Comparison of ENCODE assay signal across 8 cellular contexts in genomic region chr20:34713944-34714515, GRCh38. TPM values are rescaled to one million over a fixed set of nuclear protein-coding genes. Genes with fewer than 3 reads are reported as not detected.
DNase-seq lines count a peak whose midpoint lies in the region; ATAC-seq, FAIRE-seq and TF ChIP-seq lines count a peak whose summit lies in the region.
"Not testable (repeated sequence)": the region's sequence is repeated elsewhere in the genome, so short reads cannot be mapped to it uniquely, and the experiment has no call there.

No MANE protein-coding gene starts in this region.

- H3K9ac ChIP-seq in HCT116 (ENCODE audit: low read length), result peak overlapping the region; percentile 12; the same call in 1 of the 2 replicates
- H3K9ac ChIP-seq in astrocyte (ENCODE audit: low read length); mesenchymal stem cell (ENCODE audit: low read length): not testable (repeated sequence)

- not testable (repeated sequence) for H3K4ac ChIP-seq in mesenchymal stem cell (ENCODE audit: low read depth in 1 of 2, low read length in 2 of 2)

- H3K27ac Mint-ChIP-seq in astrocyte (ENCODE audit: unreplicated experiment), result peak overlapping the region; percentile 77
- H3K27ac Mint-ChIP-seq in effector memory CD8-positive, alpha-beta T cell, result peak overlapping the region; percentile 21 to 32

- not testable (repeated sequence) for H3K79me2 ChIP-seq in HCT116 (ENCODE audit: insufficient read depth, low read length); astrocyte (ENCODE audit: insufficient read depth, low read length)

- not testable (repeated sequence) for H3K9me2 ChIP-seq in HCT116 (ENCODE audit: insufficient read depth)

- not testable (repeated sequence) for H3K79me1 ChIP-seq in mesenchymal stem cell (replicated peaks; ENCODE audit: low read length, poor library complexity, severe bottlenecking)

- not testable (repeated sequence) for H3K9me3 Mint-ChIP-seq in astrocyte (ENCODE audit: unreplicated experiment); effector memory CD8-positive, alpha-beta T cell

- not testable (repeated sequence) for ATAC-seq in A549; HCT116; effector memory CD8-positive, alpha-beta T cell (replicated peaks); heart right ventricle; gastrocnemius medialis

- H3K4me2 ChIP-seq in A549, result peak overlapping the region; percentile 14; the same call in 1 of the 3 replicates
- peak overlapping the region; percentile 37 for H3K4me2 ChIP-seq in HCT116 (ENCODE audit: low read length)
- peak overlapping the region; percentile 48 for H3K4me2 ChIP-seq in astrocyte (ENCODE audit: low read length)
- not testable (repeated sequence) for H3K4me2 ChIP-seq in mesenchymal stem cell (ENCODE audit: low read length, poor library complexity, severe bottlenecking)

- not testable (repeated sequence) for H2AFZ ChIP-seq in HCT116 (ENCODE audit: low read depth, low read length, poor library complexity, severe bottlenecking); astrocyte (ENCODE audit: low read depth, low read length); mesenchymal stem cell (ENCODE audit: low read depth, low read length)

- H4K20me1 ChIP-seq in HCT116 (ENCODE audit: insufficient read depth), result not testable (repeated sequence)
- H4K20me1 ChIP-seq in astrocyte (ENCODE audit: insufficient read depth, low read length), result peaks cover 41% of the 10 kb centered on the region

- H3K4me1 ChIP-seq in A549 (peaks cover 30% of the 10 kb centered on the region), HCT116 (ENCODE audit: control insufficient read depth in 1 of 2, insufficient read depth in 2 of 2, low read length in 2 of 2) (peaks cover 11 to 44% of the 10 kb centered on the region in 2 experiments), SJCRH30 (peaks cover 20% of the 10 kb centered on the region), astrocyte (ENCODE audit: insufficient read depth, low read length) (peaks cover 25% of the 10 kb centered on the region), heart right ventricle (peaks cover 0 to 47% (median 30%) of the 10 kb centered on the region in 9 donors), mesenchymal stem cell (ENCODE audit: control insufficient read depth, insufficient read depth, low read depth, low read length) (peaks cover 22% of the 10 kb centered on the region), gastrocnemius medialis (peaks cover 10 to 20% of the 10 kb centered on the region in 2 donors)

- TF ChIP-seq EP300 in A549 (IDR thresholded peaks at IDR 0.05), result not testable (repeated sequence)

- H3K4me3 Mint-ChIP-seq in astrocyte (ENCODE audit: unreplicated experiment); effector memory CD8-positive, alpha-beta T cell: not testable (repeated sequence)

- RAD21 ChIA-PET in HCT116 (lab: Charles Lee; ENCODE audit: low non-redundant PET in 1 of 2, low total read pairs in 2 of 2, uncharacterized antibody in 2 of 2, unreplicated experiment in 2 of 2), result not testable (repeated sequence)

- H2BK120ac ChIP-seq in mesenchymal stem cell (ENCODE audit: low read depth, low read length), result not testable (repeated sequence)

- TF ChIP-seq CTCF in A549 (IDR thresholded peaks at IDR 0.05); HCT116 (IDR thresholded peaks at IDR 0.05 in 2 of 3, conservative IDR thresholded peaks at IDR 0.05 in 1 of 3; ENCODE audit: borderline replicate concordance in 1 of 3, insufficient read depth in 1 of 3, low read depth in 2 of 3, low read length in 2 of 3); astrocyte (IDR thresholded peaks at IDR 0.05; ENCODE audit: insufficient read depth, low read depth, low read length); heart right ventricle (IDR thresholded peaks at IDR 0.05); gastrocnemius medialis (IDR thresholded peaks at IDR 0.05 in 4 of 5, conservative IDR thresholded peaks at IDR 0.05 in 1 of 5): not testable (repeated sequence)

- CTCF ChIA-PET in A549 (lab: Yijun Ruan, JAX), result interaction anchor here (0.5 to 2.0 kb wide), 5 partner anchors 9 to 401 kb away, joined by 3 to 13 read pairs (median 5); no protein-coding TSS in a partner anchor
- CTCF ChIA-PET in HCT116 (lab: Charles Lee), result interaction anchor here (1.4 kb wide), 1 partner anchor 56 kb away, joined by 4 read pairs; no protein-coding TSS in a partner anchor

- peak overlapping the region; percentile 7 for H4K91ac ChIP-seq in mesenchymal stem cell (ENCODE audit: low read length)

- BruUV-seq in HCT116 (replicated peaks; lab: Mats Ljungman, UMichigan), result not testable (repeated sequence)

- H3K9me3 ChIP-seq in A549; HCT116 (ENCODE audit: control insufficient read depth in 1 of 2, insufficient read depth in 1 of 2, low read depth in 1 of 2, low read length in 2 of 2); SJCRH30 (replicated peaks); astrocyte (ENCODE audit: insufficient read depth, low read depth, low read length); heart right ventricle; mesenchymal stem cell (ENCODE audit: control insufficient read depth, low read length); gastrocnemius medialis: not testable (repeated sequence)

- not testable (repeated sequence) for H3K27me3 Mint-ChIP-seq in astrocyte (ENCODE audit: low read depth, unreplicated experiment); effector memory CD8-positive, alpha-beta T cell

- H3K36me3 Mint-ChIP-seq in astrocyte (ENCODE audit: low read depth, unreplicated experiment), result not testable (repeated sequence)
- H3K36me3 Mint-ChIP-seq in effector memory CD8-positive, alpha-beta T cell (ENCODE audit: insufficient read depth), result peaks cover 83% of the 10 kb centered on the region

- intact Hi-C loops in HCT116 (cut with micrococcal nuclease); heart right ventricle (cut with DNase I); gastrocnemius medialis (cut with DNase I; ENCODE audit: low total_unique reads): not testable (repeated sequence)

- not testable (repeated sequence) for H3K14ac ChIP-seq in mesenchymal stem cell (ENCODE audit: low read length in 2 of 2)

- not testable (repeated sequence) for H3K27me3 ChIP-seq in HCT116 (ENCODE audit: insufficient read depth, low read length); SJCRH30; astrocyte (ENCODE audit: insufficient read depth, low read length); heart right ventricle; mesenchymal stem cell (ENCODE audit: control insufficient read depth in 1 of 2, insufficient read depth in 1 of 2, low read length in 2 of 2); gastrocnemius medialis

- TF ChIP-seq RAD21 in A549 (conservative IDR thresholded peaks at IDR 0.05 in 1 of 2, IDR thresholded peaks at IDR 0.05 in 1 of 2); HCT116 (IDR thresholded peaks at IDR 0.05; ENCODE audit: low read depth): not testable (repeated sequence)

- H2BK12ac ChIP-seq in mesenchymal stem cell (ENCODE audit: low read length in 2 of 2), result not testable (repeated sequence)

- H3K4me3 ChIP-seq in A549; HCT116 (replicated peaks in 1 of 2; ENCODE audit: low read depth in 1 of 2, low read length in 2 of 2); SJCRH30; astrocyte (ENCODE audit: insufficient read depth, low read depth, low read length); heart right ventricle; mesenchymal stem cell (ENCODE audit: insufficient read depth in 1 of 2, low read depth in 1 of 2, low read length in 2 of 2); gastrocnemius medialis: not testable (repeated sequence)

- H3K27ac ChIP-seq in A549, result not testable (repeated sequence)
- H3K27ac ChIP-seq in HCT116 (ENCODE audit: low read depth, low read length), result peak overlapping the region; percentile 24; the same call in 1 of the 2 replicates
- H3K27ac ChIP-seq in SJCRH30, result peak overlapping the region; percentile 13
- peak overlapping the region; percentile 43 for H3K27ac ChIP-seq in astrocyte (ENCODE audit: low read depth, low read length)
- peak overlapping the region in 7 of 10 donors; percentile 13 to 100 (median 37) for H3K27ac ChIP-seq in heart right ventricle
- H3K27ac ChIP-seq in mesenchymal stem cell (ENCODE audit: low read length, poor library complexity, severe bottlenecking), result peak overlapping the region; percentile 67
- H3K27ac ChIP-seq in gastrocnemius medialis, result peak overlapping the region in 3 of 4 donors; percentile 40 to 61 (median 60)

- WGBS in A549 (ENCODE audit: missing lambda C conversion rate), result 90% methylated on average over 10 of the region's 10 CpGs
- WGBS in heart right ventricle, 2 donors, result 89 to 93% methylated on average over 10 of the region's 10 CpGs
- 98% methylated on average over 10 of the region's 10 CpGs for WGBS in mesenchymal stem cell

- peaks cover 28% of the 10 kb centered on the region for H3K4me1 Mint-ChIP-seq in astrocyte (ENCODE audit: low read depth, unreplicated experiment)
- H3K4me1 Mint-ChIP-seq in effector memory CD8-positive, alpha-beta T cell (ENCODE audit: low read depth in 2 of 2), result not testable (repeated sequence)

- FAIRE-seq in A549 (lab: Jason Lieb, UNC); astrocyte (lab: Jason Lieb, UNC): not testable (repeated sequence)

- H2BK5ac ChIP-seq in mesenchymal stem cell (ENCODE audit: low read depth, low read length, poor library complexity, severe bottlenecking), result not testable (repeated sequence)

- H3K36me3 ChIP-seq in HCT116 (ENCODE audit: control insufficient read depth in 1 of 2, insufficient read depth in 2 of 2, low read length in 2 of 2); SJCRH30; astrocyte (ENCODE audit: insufficient read depth, low read length): not testable (repeated sequence)
- peaks cover 0 to 83% (median 16%) of the 10 kb centered on the region in 9 donors for H3K36me3 ChIP-seq in heart right ventricle
- peaks cover 33 to 54% of the 10 kb centered on the region in 2 experiments for H3K36me3 ChIP-seq in mesenchymal stem cell (ENCODE audit: control insufficient read depth in 1 of 2, insufficient read depth in 2 of 2, low read depth in 1 of 2, low read length in 2 of 2)
- peaks cover 0 to 20% of the 10 kb centered on the region in 2 donors for H3K36me3 ChIP-seq in gastrocnemius medialis

- H2AK5ac ChIP-seq in mesenchymal stem cell (ENCODE audit: low read length, severe bottlenecking), result not testable (repeated sequence)

- H4K8ac ChIP-seq in mesenchymal stem cell (ENCODE audit: low read length), result not testable (repeated sequence)

- in situ Hi-C loops in gastrocnemius medialis (cut with MboI; ENCODE audit: low sequenced_read_pairs in 4 of 4), result loop anchor here in 1 of 4 donors (5.0 to 25.0 kb wide), 2 partner anchors 42 to 177 kb away; no protein-coding TSS in a partner anchor

- H3K23ac ChIP-seq in mesenchymal stem cell (ENCODE audit: low read length in 2 of 2), result not testable (repeated sequence)

- H3K18ac ChIP-seq in mesenchymal stem cell (ENCODE audit: low read depth in 1 of 2, low read length in 2 of 2), result not testable (repeated sequence)

- POLR2A ChIA-PET in A549 (lab: Yijun Ruan, JAX) (interaction anchor here (0.6 to 1.1 kb wide), 3 partner anchors 10 to 198 kb away, joined by 3 to 4 read pairs (median 3); partner anchors contain the start of genes DYNLRB1, PIGU and TP53INP2), HCT116 (lab: Charles Lee) (interaction anchor here (0.6 to 1.6 kb wide), 2 partner anchors 10 to 15 kb away, joined by 4 to 5 read pairs; partner anchors contain the start of gene TP53INP2)

- not testable (repeated sequence) for H2BK15ac ChIP-seq in mesenchymal stem cell (ENCODE audit: low read depth, poor library complexity, severe bottlenecking)

- not testable (repeated sequence) for DNase-seq in A549 (ENCODE audit: low read depth in 1 of 2, low spot score in 1 of 2); HCT116 (ENCODE audit: low read depth, low spot score); SJCRH30; astrocyte (ENCODE audit: low read depth); effector memory CD8-positive, alpha-beta T cell; heart right ventricle; mesenchymal stem cell; gastrocnemius medialis

- not testable (repeated sequence) for TF ChIP-seq POLR2A in A549 (IDR thresholded peaks at IDR 0.05; ENCODE audit: low read length); HCT116 (IDR thresholded peaks at IDR 0.05; ENCODE audit: borderline replicate concordance, extremely low read depth, insufficient read depth, insufficient read length); gastrocnemius medialis (IDR thresholded peaks at IDR 0.05)

RNA-seq across cellular contexts. Expression of gene TP53INP2, which starts 9.9 kb away (rescaled TPM):
- 2.2 and 3.6 TPM in 2 replicates for polyA plus RNA-seq in A549 (2011; rRNA removed)
- 1.9 and 2.7 TPM in 2 replicates for polyA plus RNA-seq in A549 (2012; cell fraction: cytosol; rRNA removed)
- 2.9 and 4.8 TPM in 2 replicates for polyA plus RNA-seq in A549 (2012; cell fraction: nucleus; rRNA removed)
- 3.5 to 5.2 TPM (median 4.5 TPM) in 3 replicates for polyA plus RNA-seq in A549 (2017; fragmentation: RNase III; extraction: RNeasy Plus Mini Kit Qiagen cat#74134 plus additional on column Dnase treatment)
- 3.7 and 4.4 TPM in 2 replicates for polyA minus RNA-seq in A549 (2011; rRNA and poly(A)+ RNA removed)
- total RNA-seq in HCT116 (2021; ENCODE audit: unreplicated experiment), result 7.1 TPM
- polyA plus RNA-seq in HCT116 (2012), result 7.8 and 8.3 TPM in 2 replicates
- total RNA-seq in SJCRH30 (2014; rRNA removed; shearing (Covaris generic)), result 4.9 and 5.8 TPM in 2 replicates
- total RNA-seq in astrocyte, result 19.6 and 22.7 TPM in 2 replicates
- 100 to 1,000 TPM in 8 of 10 donors, 10 to 100 TPM in 2; 73.4 to 174 (median 136) TPM for total RNA-seq in heart right ventricle
- 10 to 100 TPM; 31.7 to 48.8 TPM for polyA plus RNA-seq in heart right ventricle
- 44.3 TPM for polyA plus RNA-seq in mesenchymal stem cell (2013, experiment 1 of 2)
- 41.7 TPM for polyA plus RNA-seq in mesenchymal stem cell (2013, experiment 2 of 2)
- total RNA-seq in gastrocnemius medialis, result 10 to 100 TPM in 2 of 4 donors, 1 to 10 TPM in 2; 2.9 to 26.7 (median 11.1) TPM

RNA-seq across cellular contexts. Expression of gene PIGU, which starts 37.1 kb away (rescaled TPM):
- polyA plus RNA-seq in A549 (2011; rRNA removed), result 100 and 103 TPM in 2 replicates
- polyA plus RNA-seq in A549 (2012; cell fraction: cytosol; rRNA removed), result 35.7 and 41.3 TPM in 2 replicates
- 38.1 and 44.9 TPM in 2 replicates for polyA plus RNA-seq in A549 (2012; cell fraction: nucleus; rRNA removed)
- 26.0 to 27.8 TPM (median 26.2 TPM) in 3 replicates for polyA plus RNA-seq in A549 (2017; fragmentation: RNase III; extraction: RNeasy Plus Mini Kit Qiagen cat#74134 plus additional on column Dnase treatment)
- polyA minus RNA-seq in A549 (2011; rRNA and poly(A)+ RNA removed), result 63.6 and 72.2 TPM in 2 replicates
- total RNA-seq in HCT116 (2021; ENCODE audit: unreplicated experiment), result 25.1 TPM
- polyA plus RNA-seq in HCT116 (2012), result 19.5 and 26.5 TPM in 2 replicates
- 48.2 and 50.5 TPM in 2 replicates for total RNA-seq in SJCRH30 (2014; rRNA removed; shearing (Covaris generic))
- 16.7 and 17.4 TPM in 2 replicates for total RNA-seq in astrocyte
- 10 to 100 TPM; 11.0 to 20.4 (median 14.1) TPM for total RNA-seq in heart right ventricle
- 10 to 100 TPM; 18.6 to 23.8 TPM for polyA plus RNA-seq in heart right ventricle
- polyA plus RNA-seq in mesenchymal stem cell (2013, experiment 1 of 2), result 22.2 TPM
- polyA plus RNA-seq in mesenchymal stem cell (2013, experiment 2 of 2), result 23.9 TPM
- 10 to 100 TPM; 12.8 to 14.1 (median 13.7) TPM for total RNA-seq in gastrocnemius medialis
